Comparison of ENCODE assay signal across 8 cellular contexts in the genomic region with DNA sequence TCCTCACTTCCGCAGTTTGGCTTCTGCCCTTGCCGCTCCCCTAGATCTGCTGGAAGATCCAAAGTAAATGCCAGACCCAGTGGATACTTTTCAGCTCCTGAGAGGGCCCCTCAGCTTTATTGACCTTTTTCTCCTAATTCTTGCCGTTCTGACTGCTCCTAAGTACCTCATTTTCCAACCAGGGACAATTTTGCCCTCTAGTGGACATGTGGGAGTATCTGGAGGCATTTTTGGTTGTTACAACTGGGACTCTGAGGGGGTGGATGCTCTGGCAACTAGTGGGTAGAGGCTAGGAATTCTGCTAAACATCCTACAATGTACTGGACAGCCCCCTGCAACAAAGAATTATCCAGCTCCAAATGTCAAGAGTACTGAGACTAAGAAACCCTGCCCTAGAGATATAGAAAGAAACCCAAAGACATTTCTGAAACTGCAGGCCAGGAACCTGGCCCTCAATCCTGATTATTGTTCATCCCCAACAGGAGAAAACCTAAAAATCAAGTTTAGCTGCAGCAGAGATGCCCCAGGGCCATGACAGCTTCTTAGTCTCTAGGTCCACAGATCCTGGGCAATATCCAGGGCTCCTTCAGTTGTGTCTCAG. TPM values are rescaled to one million over a fixed set of nuclear protein-coding genes. Genes with fewer than 3 reads are reported as not detected.
A peak's percentile ranks its signal among the peaks of the same experiment; 100 is the strongest.
DNase-seq lines count a peak whose midpoint lies in the region; ATAC-seq and TF ChIP-seq lines count a peak whose summit lies in the region.

No MANE protein-coding gene starts in this region.

- H3K27ac Mint-ChIP-seq in CD14-positive monocyte = no peak overlapping the region
- no peak overlapping the region for H3K27ac Mint-ChIP-seq in natural killer cell

- intact Hi-C loops in CD14-positive monocyte (cut with micrococcal nuclease) = no loop called here
- intact Hi-C loops in natural killer cell (cut with micrococcal nuclease) = no loop called here

- H3K4me3 ChIP-seq in HFF-Myc (replicated peaks; ENCODE audit: low read depth, low read length) (no peak overlapping the region), adipocyte (ENCODE audit: low read length) (no peak overlapping the region)

- no peaks in the 10 kb centered on the region for H3K4me1 ChIP-seq in adipocyte (ENCODE audit: control insufficient read depth, insufficient read depth, low read length)

- no peaks in the 10 kb centered on the region for H3K36me3 Mint-ChIP-seq in CD14-positive monocyte
- H3K36me3 Mint-ChIP-seq in natural killer cell = no peaks in the 10 kb centered on the region

- H3K4me3 Mint-ChIP-seq in CD14-positive monocyte (no peak overlapping the region), natural killer cell (no peak overlapping the region)

- peaks cover 0 to 3% (median 1%) of the 10 kb centered on the region in 3 donors for H3K27me3 Mint-ChIP-seq in CD14-positive monocyte (ENCODE audit: low read depth in 3 of 3)
- H3K27me3 Mint-ChIP-seq in natural killer cell (ENCODE audit: low read depth in 2 of 2) = peaks cover 3 to 17% of the 10 kb centered on the region in 2 donors

- TF ChIP-seq CTCF in CD14-positive monocyte (IDR thresholded peaks at IDR 0.05) = peak; percentile 17
- TF ChIP-seq CTCF in HFF-Myc (IDR thresholded peaks at IDR 0.05; ENCODE audit: low read depth, low read length, missing control alignments) = peak; percentile 49
- no peak for TF ChIP-seq CTCF in natural killer cell (IDR thresholded peaks at IDR 0.05)

- peaks cover 0 to 1% (median 0%) of the 10 kb centered on the region in 7 donors for H3K9me3 Mint-ChIP-seq in CD14-positive monocyte
- H3K9me3 Mint-ChIP-seq in natural killer cell = no peaks in the 10 kb centered on the region

- H3K4me1 Mint-ChIP-seq in CD14-positive monocyte = peaks cover 17% of the 10 kb centered on the region
- H3K4me1 Mint-ChIP-seq in natural killer cell = no peaks in the 10 kb centered on the region

- no peak for DNase-seq in CD14-positive monocyte (ENCODE audit: low spot score)
- DNase-seq in HFF-Myc (ENCODE audit: extremely low read depth, low read depth) = peak; percentile 10
- peak; percentile 54 for DNase-seq in adipocyte (ENCODE audit: low read depth)
- DNase-seq in left kidney (ENCODE audit: low read depth, low spot score) = peak; percentile 42
- DNase-seq in natural killer cell = no peak
- no peak for DNase-seq in activated CD4-positive, alpha-beta T cell treated with anti-CD3 and anti-CD28 coated beads for 4 hours

- ATAC-seq in natural killer cell (no peak), HG02678 (IDR thresholded peaks at IDR 0.05; ENCODE audit: unreplicated experiment) (no peak), HG03460 (IDR thresholded peaks at IDR 0.05; ENCODE audit: unreplicated experiment) (no peak)

- no peaks in the 10 kb centered on the region for H3K36me3 ChIP-seq in adipocyte (ENCODE audit: control insufficient read depth, insufficient read depth, low read length, severe bottlenecking)

- peaks cover 23% of the 10 kb centered on the region for H3K27me3 ChIP-seq in adipocyte (replicated peaks; ENCODE audit: control insufficient read depth, insufficient read depth, low read length)

- H3K9me3 ChIP-seq in adipocyte (ENCODE audit: control insufficient read depth, low read length) = no peaks in the 10 kb centered on the region

- no peak overlapping the region for H3K9ac ChIP-seq in adipocyte (ENCODE audit: low read length)

RNA-seq across cellular contexts. Expression of gene TEX13B, which starts 3.4 kb away (rescaled TPM):
- not detected for polyA plus RNA-seq in CD14-positive monocyte
- total RNA-seq in natural killer cell = not detected

Comparison
In these comparisons a context has a peak if more than half of its experiments do, and no peak if none do; other contexts are left out.
1. DNase-seq: peak in HFF-Myc (single experiment), adipocyte (single experiment) and left kidney (single experiment); none in CD14-positive monocyte (single experiment), natural killer cell (single experiment) and activated CD4-positive, alpha-beta T cell treated with anti-CD3 and anti-CD28 coated beads for 4 hours (0 of 2).